Comparison of ENCODE assay signal across 9 cellular contexts in genomic region chr1:25099343-25099951, GRCh38.
DNase-seq lines count a peak whose midpoint lies in the region; ATAC-seq, FAIRE-seq and TF ChIP-seq lines count a peak whose summit lies in the region.
"Had no signal": no experiment of that assay in that cellular context is flagged by ENCODE, and none has a peak within 500 bp of the region (broad histone marks: within the 10 kb centered on the region; RNA-seq: fewer than 3 reads in every experiment).

No MANE protein-coding gene starts in this region.

- DNase-seq in GM12891 (ENCODE audit: insufficient read length, low spot score) (no peak), NCI-H1417 treated with DMSO at 0.1 percent for 48 hours (lab: John Stamatoyannopoulos, UW) (peak; percentile 0), neuronal stem cell (ENCODE audit: low spot score) (no peak), AG08396 (ENCODE audit: low spot score) (no peak)
- peak; percentile 87 for DNase-seq in activated CD8-positive, alpha-beta T cell treated with anti-CD3 and anti-CD28 coated beads for 36 hours
- no peak for DNase-seq in activated effector memory CD4-positive, alpha-beta T cell treated with Interleukin-2 at 50 U/mL for 16 hours

- no peak overlapping the region for H3K27ac ChIP-seq in neuronal stem cell (replicated peaks; ENCODE audit: low read length)

- ATAC-seq in activated CD8-positive, alpha-beta T cell treated with anti-CD3 and anti-CD28 coated beads for 36 hours: peak; percentile 74
- ATAC-seq in GM18520 (IDR thresholded peaks at IDR 0.05; ENCODE audit: unreplicated experiment) (no peak), HG03045 (IDR thresholded peaks at IDR 0.05; ENCODE audit: unreplicated experiment) (no peak)
- ATAC-seq: heart left ventricle had no signal

- H4K8ac ChIP-seq in neuronal stem cell (ENCODE audit: low read depth, low read length): no peak overlapping the region

- no peak overlapping the region for H3K4me2 ChIP-seq in neuronal stem cell (ENCODE audit: insufficient read depth, low read length, poor library complexity, severe bottlenecking)

- H3K4me3 ChIP-seq in neuronal stem cell (ENCODE audit: low read length in 2 of 2): no peak overlapping the region
- H3K4me3 ChIP-seq: heart left ventricle had no signal

- POLR2A ChIA-PET in activated CD8-positive, alpha-beta T cell treated with anti-CD3 and anti-CD28 coated beads for 36 hours (lab: Charles Lee): interaction anchor here (0.6 to 2.7 kb wide), 13 partner anchors 8 to 171 kb away, joined by 3 to 18 read pairs (median 4); no protein-coding TSS in a partner anchor

- no CpG with 5 or more reads among the region's 11 CpGs for WGBS in neuronal stem cell (ENCODE audit: extremely low coverage in 2 of 2, insufficient read length in 2 of 2, insufficient replicate concordance in 1 of 2), 2 donors

- H2AFZ ChIP-seq in neuronal stem cell (ENCODE audit: low read length): no peak overlapping the region

- no peak for TF ChIP-seq CTCF in activated CD8-positive, alpha-beta T cell treated with anti-CD3 and anti-CD28 coated beads for 36 hours (IDR thresholded peaks at IDR 0.05)

- no peaks in the 10 kb centered on the region for H3K36me3 ChIP-seq in neuronal stem cell (replicated peaks in 1 of 2; ENCODE audit: control insufficient read depth in 2 of 2, insufficient read depth in 2 of 2, low read length in 2 of 2)
- H3K36me3 ChIP-seq: heart left ventricle had no signal

- peak overlapping the region; percentile 19 for H2BK15ac ChIP-seq in neuronal stem cell (ENCODE audit: low read length)

- H3K27me3 ChIP-seq in neuronal stem cell (ENCODE audit: control insufficient read depth in 3 of 3, insufficient read depth in 3 of 3, low read depth in 1 of 3, low read length in 3 of 3): peaks cover 0 to 22% (median 0%) of the 10 kb centered on the region in 3 experiments

- peak overlapping the region; percentile 69 for H2BK12ac ChIP-seq in neuronal stem cell (ENCODE audit: low read length)

- H3K79me1 ChIP-seq in neuronal stem cell (ENCODE audit: low read depth, low read length): no peaks in the 10 kb centered on the region

- H3K9me3 Mint-ChIP-seq in activated CD8-positive, alpha-beta T cell treated with anti-CD3 and anti-CD28 coated beads for 36 hours: peaks cover 17% of the 10 kb centered on the region

- no peaks in the 10 kb centered on the region for H3K9me3 ChIP-seq in neuronal stem cell (replicated peaks in 1 of 2; ENCODE audit: control insufficient read depth in 2 of 2, insufficient read depth in 1 of 2, low read depth in 1 of 2, low read length in 2 of 2)
- H3K9me3 ChIP-seq: heart left ventricle had no signal

- H3K4me1 ChIP-seq in neuronal stem cell (ENCODE audit: control insufficient read depth in 2 of 2, insufficient read depth in 1 of 2, low read depth in 1 of 2, low read length in 2 of 2): peaks cover 0 to 8% of the 10 kb centered on the region in 2 donors

- CTCF ChIA-PET in activated CD8-positive, alpha-beta T cell treated with anti-CD3 and anti-CD28 coated beads for 36 hours (lab: Charles Lee): interaction anchor here (0.6 to 4.9 kb wide), 23 partner anchors 11 to 250 kb away, joined by 3 to 49 read pairs (median 5); partner anchors contain the start of gene RUNX3

- H3K27ac Mint-ChIP-seq in activated CD8-positive, alpha-beta T cell treated with anti-CD3 and anti-CD28 coated beads for 36 hours: peak overlapping the region; percentile 76

- no peak overlapping the region for H3K14ac ChIP-seq in neuronal stem cell (ENCODE audit: low read length)

- FAIRE-seq in GM12891 (lab: Jason Lieb, UNC): peak; percentile 97

- peaks cover 13% of the 10 kb centered on the region for H3K36me3 Mint-ChIP-seq in activated CD8-positive, alpha-beta T cell treated with anti-CD3 and anti-CD28 coated beads for 36 hours (ENCODE audit: low read depth)

- TF ChIP-seq POLR2A in GM12891 (IDR thresholded peaks at IDR 0.05; ENCODE audit: low read depth, low read length): no peak

- peaks cover 73% of the 10 kb centered on the region for H3K4me1 Mint-ChIP-seq in activated CD8-positive, alpha-beta T cell treated with anti-CD3 and anti-CD28 coated beads for 36 hours (ENCODE audit: low read depth)

- H3K4me3 Mint-ChIP-seq in activated CD8-positive, alpha-beta T cell treated with anti-CD3 and anti-CD28 coated beads for 36 hours: peak overlapping the region; percentile 42

- intact Hi-C loops in activated CD8-positive, alpha-beta T cell treated with anti-CD3 and anti-CD28 coated beads for 36 hours (cut with micrococcal nuclease): loop anchor here (5.0 kb wide), 1 partner anchor 67 kb away; no protein-coding TSS in a partner anchor

- H3K9ac ChIP-seq in neuronal stem cell (ENCODE audit: low read depth, low read length, poor library complexity): no peak overlapping the region

- no peak overlapping the region for H2AK5ac ChIP-seq in neuronal stem cell (ENCODE audit: low read depth, low read length)

- no peak overlapping the region for H2BK120ac ChIP-seq in neuronal stem cell (ENCODE audit: low read depth, low read length)

- H3K4ac ChIP-seq in neuronal stem cell (ENCODE audit: low read length): no peak overlapping the region

- H3K18ac ChIP-seq in neuronal stem cell (ENCODE audit: low read length): peak overlapping the region; percentile 69

- no peaks in the 10 kb centered on the region for H3K27me3 Mint-ChIP-seq in activated CD8-positive, alpha-beta T cell treated with anti-CD3 and anti-CD28 coated beads for 36 hours

- no peak overlapping the region for H4K91ac ChIP-seq in neuronal stem cell (ENCODE audit: low read depth, low read length, poor library complexity)

- no peak overlapping the region for H2BK5ac ChIP-seq in neuronal stem cell (ENCODE audit: low read length)

- peak overlapping the region; percentile 3 for H3K23ac ChIP-seq in neuronal stem cell (ENCODE audit: low read depth, low read length, poor library complexity)

TF ChIP-seq in GM12891, 5 proteins besides CTCF, POLR2A, EP300 and RAD21:
- TF ChIP-seq SPI1 (IDR thresholded peaks at IDR 0.05; ENCODE audit: low read depth, low read length): no peak
- TF ChIP-seq POU2F2 (IDR thresholded peaks at IDR 0.05; ENCODE audit: low read depth, low read length): no peak
- no peak for TF ChIP-seq POLR2AphosphoS5 (IDR thresholded peaks at IDR 0.05; ENCODE audit: low read depth, low read length)
- no peak for TF ChIP-seq PAX5 (IDR thresholded peaks at IDR 0.05; ENCODE audit: insufficient read depth, low read length, severe bottlenecking)
- TF ChIP-seq TAF1 (IDR thresholded peaks at IDR 0.05; ENCODE audit: low read depth, low read length): no peak

Comparison
In these comparisons a context has a peak if more than half of its experiments do, and no peak if none do; other contexts are left out.
1. DNase-seq: peak in NCI-H1417 treated with DMSO at 0.1 percent for 48 hours (single experiment) and activated CD8-positive, alpha-beta T cell treated with anti-CD3 and anti-CD28 coated beads for 36 hours (single experiment); none in GM12891 (single experiment), neuronal stem cell (single experiment), AG08396 (single experiment) and activated effector memory CD4-positive, alpha-beta T cell treated with Interleukin-2 at 50 U/mL for 16 hours (single experiment).